In the genomic region with DNA sequence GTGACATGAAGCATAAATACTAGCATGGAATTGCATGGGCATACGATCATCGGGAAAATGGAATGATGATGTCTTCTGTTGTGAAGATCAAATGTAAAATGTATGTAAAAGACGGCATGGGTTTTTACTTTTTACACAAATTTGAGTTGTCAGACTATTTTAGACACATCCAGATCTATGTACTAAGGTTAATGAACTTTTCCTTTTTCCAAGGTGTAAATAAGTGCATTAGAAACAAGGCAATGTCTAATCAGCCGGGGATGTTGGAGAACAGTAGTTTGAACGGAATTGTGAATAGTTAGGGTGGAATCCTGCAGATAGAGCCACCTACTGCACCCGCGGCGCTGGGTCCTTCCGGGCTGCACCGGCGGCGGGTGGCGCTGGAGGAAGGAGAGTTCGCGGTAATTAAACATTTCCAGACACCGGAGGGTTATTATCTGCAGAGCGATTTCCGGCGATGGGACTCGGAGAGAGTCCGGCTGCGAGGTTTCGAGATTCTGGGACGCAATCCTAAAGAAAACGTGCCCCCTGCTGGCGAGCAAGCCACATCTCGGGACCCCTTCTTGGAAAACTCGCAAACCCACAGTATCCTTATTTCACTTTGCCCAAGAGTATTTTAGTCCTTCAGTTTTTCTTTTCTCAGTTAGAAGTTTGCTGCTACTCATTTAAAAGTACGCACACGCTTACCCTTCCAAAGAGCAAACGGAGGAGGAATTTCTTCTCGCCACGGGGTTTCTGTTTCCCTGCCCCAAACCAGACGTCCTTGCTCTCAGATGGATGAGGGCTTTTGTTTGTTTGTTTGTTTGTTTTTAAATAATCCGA, we compare ENCODE assay signal across 8 cellular contexts. TPM values are rescaled to one million over a fixed set of nuclear protein-coding genes. Genes with fewer than 3 reads are reported as not detected.
DNase-seq lines count a peak whose midpoint lies in the region; ATAC-seq and TF ChIP-seq lines count a peak whose summit lies in the region.

No MANE protein-coding gene starts in this region.

- in situ Hi-C loops in KBM-7 (cut with MboI; ENCODE audit: low pct_unique_long_range_greater_than_20kb, low sequenced_read_pairs) (loop anchor here (25.0 kb wide), 2 partner anchors 499 to 851 kb away; no protein-coding TSS in a partner anchor), astrocyte of the cerebellum (cut with HindIII; ENCODE audit: low sequenced_read_pairs) (loop anchor here (5.0 to 25.0 kb wide), 4 partner anchors 299 to 846 kb away; no protein-coding TSS in a partner anchor)

- H3K9ac ChIP-seq in rectal smooth muscle tissue (ENCODE audit: low read length): no peak overlapping the region

- DNase-seq in CMK (ENCODE audit: low read depth) (peak; percentile 42), KBM-7 (peak; percentile 78), Peyer's patch (peak; percentile 60 to 84 (median 77)), astrocyte of the cerebellum (ENCODE audit: low read depth) (peak; percentile 76), hypothalamus (lab: John Stamatoyannopoulos, UW) (peak in 38 of 51 donors; percentile 8 to 78 (median 40)), GM19238 (ENCODE audit: insufficient read length, low spot score) (no peak)

- H3K27ac ChIP-seq in Peyer's patch (peak overlapping the region; percentile 5 to 56 (median 23)), rectal smooth muscle tissue (ENCODE audit: low read depth, low read length) (peak overlapping the region; percentile 60)

- no peaks in the 10 kb centered on the region for H3K9me3 ChIP-seq in Peyer's patch

- TF ChIP-seq CTCF in Peyer's patch (IDR thresholded peaks at IDR 0.05) (peak; percentile 28 to 67 (median 56)), astrocyte of the cerebellum (IDR thresholded peaks at IDR 0.05; ENCODE audit: low read depth, low read length, missing control alignments) (peak; percentile 74)

- no peak for TF ChIP-seq POLR2A in Peyer's patch (IDR thresholded peaks at IDR 0.05)

- peak; percentile 60 for ATAC-seq in GM19467 (IDR thresholded peaks at IDR 0.05; ENCODE audit: unreplicated experiment)

- H3K4me1 ChIP-seq in Peyer's patch: peaks cover 0 to 22% (median 9%) of the 10 kb centered on the region in 4 donors
- peaks cover 2% of the 10 kb centered on the region for H3K4me1 ChIP-seq in rectal smooth muscle tissue (ENCODE audit: control insufficient read depth, insufficient read depth, low read length)

- H3K36me3 ChIP-seq in Peyer's patch: no peaks in the 10 kb centered on the region
- no peaks in the 10 kb centered on the region for H3K36me3 ChIP-seq in rectal smooth muscle tissue (ENCODE audit: control insufficient read depth, insufficient read depth, low read length)

- H3K4me3 ChIP-seq in Peyer's patch: peak overlapping the region; percentile 45 to 62 (median 54)
- peak overlapping the region; percentile 58 for H3K4me3 ChIP-seq in astrocyte of the cerebellum (ENCODE audit: low read depth, low read length)
- peak overlapping the region; percentile 79 for H3K4me3 ChIP-seq in rectal smooth muscle tissue (ENCODE audit: low read length)

- H3K27me3 ChIP-seq in Peyer's patch (peaks cover 0 to 19% of the 10 kb centered on the region in 2 donors), rectal smooth muscle tissue (ENCODE audit: control insufficient read depth, insufficient read depth, low read length) (peaks cover 10% of the 10 kb centered on the region)

RNA-seq across cellular contexts. Expression of a gene that starts 4.4 kb away (rescaled TPM):
- 10 to 100 TPM in 1 of 4 donors, 1 to 10 TPM in 3; 3.9 to 14.9 (median 7.0) TPM for total RNA-seq in Peyer's patch
